ENCODE assay signal across 17 cellular contexts in the genomic region with DNA sequence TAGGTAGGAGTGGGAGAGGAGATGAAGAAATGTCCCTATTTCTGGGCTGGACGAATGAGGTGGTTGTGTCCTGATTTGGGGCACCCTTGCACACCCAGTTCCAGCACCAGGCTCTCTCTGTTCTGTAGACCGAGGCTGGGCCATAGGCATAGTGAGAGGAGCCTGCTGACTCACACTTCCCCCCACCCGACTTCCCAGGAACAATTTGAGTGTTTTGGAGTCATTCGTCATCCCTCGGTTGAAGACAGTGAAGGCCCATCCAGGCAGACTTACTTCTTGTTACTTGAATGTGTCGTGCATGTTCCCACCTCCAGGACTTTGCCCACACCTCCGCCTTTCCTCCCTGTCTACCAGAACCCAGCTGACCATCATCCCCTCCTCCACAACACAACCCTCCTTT.
DNase-seq lines count a peak whose midpoint lies in the region; TF ChIP-seq lines count a peak whose summit lies in the region.
"Had no signal": no experiment of that assay in that cellular context is flagged by ENCODE, and none has a peak within 500 bp of the region (broad histone marks: within the 10 kb centered on the region; RNA-seq: fewer than 3 reads in every experiment).

No MANE protein-coding gene starts in this region.

- WGBS in ectodermal cell, 2 experiments: 79 to 87% methylated on average over 7 of the region's 7 CpGs

- peaks cover 5% of the 10 kb centered on the region; the same call in 1 of the 2 replicates for H3K79me2 ChIP-seq in PC-9 (ENCODE audit: low read depth)

- CTCF ChIA-PET in PC-9 (lab: Charles Lee): no interaction called here

- BruUV-seq in PC-9 (replicated peaks; lab: Mats Ljungman, UMichigan): no TSS peak

- H3K4me1 ChIP-seq in PC-9 (replicated peaks; ENCODE audit: insufficient read depth): peaks cover 33% of the 10 kb centered on the region
- H3K4me1 ChIP-seq in ectodermal cell (ENCODE audit: control insufficient read depth, insufficient read depth, low read length): peaks cover 17% of the 10 kb centered on the region
- H3K4me1 ChIP-seq: vagina had no signal

- POLR2A ChIA-PET in PC-9 (lab: Charles Lee; ENCODE audit: unreplicated experiment): interaction anchor here (0.5 to 0.6 kb wide), 2 partner anchors 10 to 47 kb away, joined by 3 to 11 read pairs; no protein-coding TSS in a partner anchor

- H3K9me2 ChIP-seq in PC-9 (ENCODE audit: insufficient read depth): no peaks in the 10 kb centered on the region

- H3K9me3 ChIP-seq in PC-9 (ENCODE audit: insufficient read depth, low read depth) (no peaks in the 10 kb centered on the region), ectodermal cell (ENCODE audit: control insufficient read depth, low read length) (no peaks in the 10 kb centered on the region)
- H3K9me3 ChIP-seq: gastroesophageal sphincter, vagina had no signal

- H3K36me3 ChIP-seq in PC-9 (ENCODE audit: low read depth) (no peaks in the 10 kb centered on the region), ectodermal cell (ENCODE audit: control insufficient read depth, insufficient read depth, low read length) (no peaks in the 10 kb centered on the region)
- H3K36me3 ChIP-seq: gastroesophageal sphincter, vagina had no signal

- 0 out of 2 replicates have a peak, but pooled peaks cover 21% of the 10 kb centered on the region for H3F3A ChIP-seq in PC-9 (ENCODE audit: insufficient read depth, low read depth)

- no peak overlapping the region for H2AFZ ChIP-seq in PC-9
- H2AFZ ChIP-seq: parathyroid adenoma had no signal

- no peak for TF ChIP-seq CTCF in PC-9 (conservative IDR thresholded peaks at IDR 0.05)

- DNase-seq in EH (ENCODE audit: low read depth) (peak; percentile 46), PC-9 (no peak), mesenteric fat pad (ENCODE audit: low spot score) (peak; percentile 49), NCI-H187 treated with DMSO at 0.1 percent for 48 hours (lab: John Stamatoyannopoulos, UW) (no peak), iPS-NIHi11 (ENCODE audit: low spot score) (no peak), midbrain (lab: John Stamatoyannopoulos, UW) (no peak), NCI-H146 treated with DMSO at 0.1 percent for 48 hours (lab: John Stamatoyannopoulos, UW; ENCODE audit: unreplicated experiment) (no peak)
- DNase-seq: activated CD4-positive, alpha-beta T cell treated with anti-CD3 and anti-CD28 coated beads for 48 hours; activated naive CD4-positive, alpha-beta T cell; aorta; COR-L47; GOT3; naive B cell had no signal

- H3K4me3 ChIP-seq in PC-9: no peak overlapping the region
- H3K4me3 ChIP-seq in ectodermal cell (ENCODE audit: insufficient read depth, low read depth, low read length): no peak overlapping the region
- H3K4me3 ChIP-seq: gastroesophageal sphincter, vagina had no signal

- no peaks in the 10 kb centered on the region for H3K27me3 ChIP-seq in PC-9 (ENCODE audit: insufficient read depth, low read depth)
- H3K27me3 ChIP-seq in ectodermal cell (ENCODE audit: control insufficient read depth, insufficient read depth, low read length, poor library complexity, severe bottlenecking): no peaks in the 10 kb centered on the region
- H3K27me3 ChIP-seq: gastroesophageal sphincter, vagina had no signal

- H3K27ac ChIP-seq in PC-9: peak overlapping the region; percentile 42
- peak overlapping the region; percentile 8 for H3K27ac ChIP-seq in ectodermal cell (ENCODE audit: insufficient read depth, low read depth, low read length, poor library complexity, severe bottlenecking)
- H3K27ac ChIP-seq: gastroesophageal sphincter, parathyroid adenoma, vagina had no signal

- peak overlapping the region; percentile 35 for H3K4me2 ChIP-seq in PC-9

- H4K20me1 ChIP-seq in PC-9 (ENCODE audit: insufficient read depth): no peaks in the 10 kb centered on the region

- intact Hi-C loops in PC-9 (cut with micrococcal nuclease; ENCODE audit: unreplicated experiment): loop anchor here (5.0 to 10.0 kb wide), 2 partner anchors 39 to 92 kb away; no protein-coding TSS in a partner anchor

Comparison
In these comparisons a context has a peak if more than half of its experiments do, and no peak if none do; other contexts are left out.
1. DNase-seq: peak in EH (single experiment) and mesenteric fat pad (single experiment); none in PC-9 (0 of 2), NCI-H187 treated with DMSO at 0.1 percent for 48 hours (single experiment), iPS-NIHi11 (single experiment), midbrain (single experiment) and NCI-H146 treated with DMSO at 0.1 percent for 48 hours (single experiment).